ENCODE assay signal across 18 cellular contexts in the genomic region with DNA sequence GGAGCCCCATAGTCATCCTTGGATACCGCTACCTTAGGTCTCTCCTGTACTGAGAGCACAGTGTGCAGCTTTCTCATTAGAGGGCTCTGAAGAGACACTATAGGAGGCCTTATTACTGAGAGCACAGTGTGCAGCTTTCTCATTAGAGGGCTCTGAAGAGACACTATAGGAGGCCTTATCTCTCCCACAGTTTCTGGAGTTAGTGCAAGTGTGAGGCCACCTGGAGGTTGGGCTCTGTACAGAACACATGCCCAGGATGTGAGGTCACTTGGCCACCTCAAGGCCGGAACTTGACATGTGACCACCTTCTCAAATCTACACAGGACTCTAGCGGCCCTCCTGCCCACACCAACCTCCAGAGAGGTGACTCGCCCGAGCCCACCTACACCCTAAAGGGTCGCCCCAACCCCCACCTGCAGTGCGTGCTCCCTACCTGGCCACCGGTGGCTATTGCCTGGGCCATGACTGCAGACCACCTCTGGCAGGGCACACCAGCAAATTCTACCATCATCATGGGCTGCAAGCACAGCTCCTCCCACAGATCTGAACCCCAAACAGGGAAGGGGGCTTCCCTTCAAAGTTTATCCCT. TPM values are rescaled to one million over a fixed set of nuclear protein-coding genes. Genes with fewer than 3 reads are reported as not detected.
"Had no signal": no experiment of that assay in that cellular context is flagged by ENCODE, and none has a peak within 500 bp of the region (broad histone marks: within the 10 kb centered on the region; RNA-seq: fewer than 3 reads in every experiment).

No MANE protein-coding gene starts in this region.

- H3K36me3 Mint-ChIP-seq: activated naive CD4-positive, alpha-beta T cell treated with anti-CD3 and anti-CD28 coated beads, Interleukin-2, amount 10 ng/mL, durations not matched to agents 7 days and 5 days had no signal

- H3K9me3 Mint-ChIP-seq: activated naive CD4-positive, alpha-beta T cell treated with anti-CD3 and anti-CD28 coated beads, Interleukin-2, amount 10 ng/mL, durations not matched to agents 7 days and 5 days; activated T-cell treated with anti-CD3 and anti-CD28 coated beads, Interleukin-2, amount 50 U/mL, for 4 hours; central memory CD8-positive, alpha-beta T cell; nephron had no signal

- H3K27ac ChIP-seq: brain microvascular endothelial cell, colonic mucosa had no signal

- H3K36me3 ChIP-seq: brain microvascular endothelial cell, colonic mucosa had no signal

- H3K4me3 Mint-ChIP-seq: activated CD4-positive, alpha-beta T cell treated with anti-CD3 and anti-CD28 coated beads for 36 hours; activated naive CD4-positive, alpha-beta T cell treated with anti-CD3 and anti-CD28 coated beads, Interleukin-2, amount 10 ng/mL, durations not matched to agents 7 days and 5 days; activated T-cell treated with anti-CD3 and anti-CD28 coated beads, Interleukin-2, amount 50 U/mL, for 4 hours; central memory CD8-positive, alpha-beta T cell; nephron; T-helper 17 cell had no signal

- H3K27ac Mint-ChIP-seq: activated CD4-positive, alpha-beta T cell treated with anti-CD3 and anti-CD28 coated beads for 36 hours; activated naive CD4-positive, alpha-beta T cell treated with anti-CD3 and anti-CD28 coated beads, Interleukin-2, amount 10 ng/mL, durations not matched to agents 7 days and 5 days; nephron; T-helper 17 cell had no signal

- H3K27me3 Mint-ChIP-seq: activated CD4-positive, alpha-beta T cell treated with anti-CD3 and anti-CD28 coated beads for 36 hours had no signal

- H3K4me3 ChIP-seq: colonic mucosa, lung had no signal

- H3K9me3 ChIP-seq: colonic mucosa had no signal

- ATAC-seq: activated CD4-positive, alpha-beta T cell treated with anti-CD3 and anti-CD28 coated beads for 36 hours; T-helper 17 cell had no signal

- H3K4me1 Mint-ChIP-seq: activated CD4-positive, alpha-beta T cell treated with anti-CD3 and anti-CD28 coated beads for 36 hours; central memory CD8-positive, alpha-beta T cell had no signal

- DNase-seq: activated CD4-positive, alpha-beta T cell treated with anti-CD3 and anti-CD28 coated beads for 36 hours; activated CD4-positive, alpha-beta T cell treated with anti-CD3 and anti-CD28 coated beads, Interleukin-2, amount 50 U/mL, for 48 hours; activated effector memory CD4-positive, alpha-beta T cell treated with Interleukin-2 at 50 U/mL for 16 hours; activated naive CD4-positive, alpha-beta T cell treated with anti-CD3 and anti-CD28 coated beads, Interleukin-2, amount 10 ng/mL, durations not matched to agents 7 days and 5 days; activated T-cell treated with anti-CD3 and anti-CD28 coated beads, Interleukin-2, amount 50 U/mL, for 4 hours; aorta; brain microvascular endothelial cell; colonic mucosa; erythroblast; hypothalamus; nucleus accumbens; small intestine; stimulated activated CD4-positive, alpha-beta T cell treated with anti-CD3 and anti-CD28 coated beads, Interleukin-15, amount 100 ng/mL, for 24 hours; stimulated activated CD4-positive, alpha-beta T cell treated with anti-CD3 and anti-CD28 coated beads, Interleukin-2, amount 100 ng/mL, for 48 hours; T-helper 17 cell had no signal

- H3K27me3 ChIP-seq: brain microvascular endothelial cell, colonic mucosa had no signal

- H3K4me1 ChIP-seq: colonic mucosa had no signal

RNA-seq across cellular contexts. Expression of gene FRMPD2, which starts 24.6 kb away (rescaled TPM):
- total RNA-seq: activated CD4-positive, alpha-beta T cell treated with anti-CD3 and anti-CD28 coated beads for 36 hours; activated T-cell treated with anti-CD3 and anti-CD28 coated beads, Interleukin-2, amount 50 U/mL, for 4 hours; aorta had no signal
